In the genomic region with DNA sequence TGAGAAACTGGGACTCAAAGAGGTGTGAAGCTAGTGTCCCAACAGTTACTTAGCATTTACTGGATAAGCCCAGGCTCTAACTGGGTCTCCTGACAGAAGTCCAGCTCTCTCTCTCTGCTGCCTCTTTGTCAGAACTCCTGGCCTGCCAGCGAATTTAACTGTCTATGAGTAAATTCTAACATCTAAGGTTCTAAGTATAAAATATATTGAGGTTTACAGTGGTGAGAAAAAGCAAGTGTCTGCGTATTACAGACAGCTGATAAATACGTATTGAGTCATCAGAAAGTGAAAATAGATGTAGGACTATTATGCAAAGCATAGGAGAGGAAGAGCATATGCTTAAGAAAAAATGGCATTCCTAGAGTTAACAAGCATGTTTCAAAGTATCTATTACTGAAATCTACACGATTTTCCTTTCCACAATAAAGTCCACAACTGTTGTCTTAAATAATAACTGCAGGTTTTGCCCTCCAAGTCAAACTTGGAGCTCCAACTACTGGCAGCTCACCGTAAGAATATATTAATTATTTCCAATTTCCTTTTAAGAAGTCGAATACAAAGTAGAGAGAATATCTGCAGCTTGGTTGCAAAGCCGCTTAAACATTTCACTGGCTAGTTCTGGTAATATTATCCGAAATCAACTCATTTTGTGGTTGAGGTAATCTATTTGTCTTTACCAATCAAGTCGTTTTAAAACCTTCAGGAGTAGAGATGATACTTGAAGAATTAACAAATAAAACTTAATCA, we compare ENCODE assay signal across 8 cellular contexts. TPM values are rescaled to one million over a fixed set of nuclear protein-coding genes. Genes with fewer than 3 reads are reported as not detected.
DNase-seq lines count a peak whose midpoint lies in the region; ATAC-seq and TF ChIP-seq lines count a peak whose summit lies in the region.

No MANE protein-coding gene starts in this region.

- H3K9me3 ChIP-seq in left ventricle myocardium inferior (replicated peaks) (no peaks in the 10 kb centered on the region), body of pancreas (no peaks in the 10 kb centered on the region), mononuclear cell (ENCODE audit: low read depth, low read length) (no peaks in the 10 kb centered on the region)

- WGBS in body of pancreas, 2 donors, result 14 to 19% methylated on average over 9 of the region's 9 CpGs

- no peak for DNase-seq in left ventricle myocardium inferior
- no peak for DNase-seq in left ventricle myocardium superior
- peak; percentile 25 for DNase-seq in NB4 (ENCODE audit: low read depth)
- DNase-seq in body of pancreas, result peak in 3 of 4 donors; percentile 20 to 25 (median 22)
- no peak for DNase-seq in AG08395 (ENCODE audit: low spot score)
- DNase-seq in GM19240 (ENCODE audit: insufficient read length, low spot score), result no peak

- no peak for ATAC-seq in left ventricle myocardium superior
- peak; percentile 22 for ATAC-seq in HG02571 (IDR thresholded peaks at IDR 0.05; ENCODE audit: unreplicated experiment)
- ATAC-seq in body of pancreas, result no peak

- H3K4me3 ChIP-seq in left ventricle myocardium inferior (peak overlapping the region; percentile 80), NB4 (ENCODE audit: low read depth, low read length) (no peak overlapping the region), body of pancreas (no peak overlapping the region), mononuclear cell (ENCODE audit: low read length) (peak overlapping the region; percentile 93)

- TF ChIP-seq CTCF in left ventricle myocardium inferior (IDR thresholded peaks at IDR 0.05; ENCODE audit: borderline replicate concordance) (peak; percentile 51), NB4 (IDR thresholded peaks at IDR 0.05; ENCODE audit: low read depth, low read length) (no peak), body of pancreas (IDR thresholded peaks at IDR 0.05) (peak in 3 of 7 experiments; percentile 13 to 22 (median 14))

- intact Hi-C loops in left ventricle myocardium inferior (cut with micrococcal nuclease) (loop anchor here (5.0 kb wide), 1 partner anchor 210 kb away; no protein-coding TSS in a partner anchor), left ventricle myocardium superior (cut with micrococcal nuclease) (loop anchor here (5.0 to 10.0 kb wide), 3 partner anchors 210 to 320 kb away; a partner anchor contains a TSS), body of pancreas (cut with DNase I) (no loop called here)

- H3K27me3 ChIP-seq in left ventricle myocardium inferior (ENCODE audit: low read depth) (no peaks in the 10 kb centered on the region), body of pancreas (no peaks in the 10 kb centered on the region), mononuclear cell (ENCODE audit: insufficient read depth, low read length) (no peaks in the 10 kb centered on the region)

- peaks cover 46% of the 10 kb centered on the region for H3K4me1 ChIP-seq in left ventricle myocardium inferior
- H3K4me1 ChIP-seq in body of pancreas, result peaks cover 29% of the 10 kb centered on the region
- peaks cover 35% of the 10 kb centered on the region for H3K4me1 ChIP-seq in mononuclear cell (ENCODE audit: insufficient read depth, low read length)

- H3K27ac ChIP-seq in left ventricle myocardium inferior (replicated peaks) (peak overlapping the region; percentile 94), body of pancreas (peak overlapping the region; percentile 89 to 97 (median 92))

- H3K36me3 ChIP-seq in left ventricle myocardium inferior (peaks cover 12% of the 10 kb centered on the region), body of pancreas (replicated peaks in 1 of 2; ENCODE audit: insufficient read depth in 1 of 2, low read depth in 2 of 2) (peaks cover 0 to 5% of the 10 kb centered on the region in 2 donors)

- TF ChIP-seq POLR2A in NB4 (IDR thresholded peaks at IDR 0.05; ENCODE audit: extremely low read depth, insufficient read length) (no peak), body of pancreas (IDR thresholded peaks at IDR 0.05) (peak in 2 of 3 donors; percentile 32 to 45)

RNA-seq across cellular contexts. Expression of a gene that starts 1.4 kb away (rescaled TPM):
- total RNA-seq in left ventricle myocardium inferior (15.8 TPM), left ventricle myocardium superior (17.1 TPM), body of pancreas (10 to 100 TPM; 14.5 to 32.7 TPM), mononuclear cell (372 TPM)

Comparison
In these comparisons a context has a peak if more than half of its experiments do, and no peak if none do; other contexts are left out.
1. DNase-seq: peak in NB4 (single experiment) and body of pancreas (3 of 4); none in left ventricle myocardium inferior (single experiment), left ventricle myocardium superior (single experiment), AG08395 (single experiment) and GM19240 (single experiment).
2. H3K4me3 ChIP-seq: peak in left ventricle myocardium inferior (single experiment) and mononuclear cell (single experiment); none in NB4 (single experiment) and body of pancreas (0 of 2).
3. RNA of a gene that starts 1.4 kb away (total RNA-seq): 372 TPM in mononuclear cell (single experiment); 14.5 to 32.7 TPM in body of pancreas, 17.1 TPM in left ventricle myocardium superior (single experiment) and 15.8 TPM in left ventricle myocardium inferior (single experiment); every median in the first group is over 10 times any median in the second.